In the genomic region with DNA sequence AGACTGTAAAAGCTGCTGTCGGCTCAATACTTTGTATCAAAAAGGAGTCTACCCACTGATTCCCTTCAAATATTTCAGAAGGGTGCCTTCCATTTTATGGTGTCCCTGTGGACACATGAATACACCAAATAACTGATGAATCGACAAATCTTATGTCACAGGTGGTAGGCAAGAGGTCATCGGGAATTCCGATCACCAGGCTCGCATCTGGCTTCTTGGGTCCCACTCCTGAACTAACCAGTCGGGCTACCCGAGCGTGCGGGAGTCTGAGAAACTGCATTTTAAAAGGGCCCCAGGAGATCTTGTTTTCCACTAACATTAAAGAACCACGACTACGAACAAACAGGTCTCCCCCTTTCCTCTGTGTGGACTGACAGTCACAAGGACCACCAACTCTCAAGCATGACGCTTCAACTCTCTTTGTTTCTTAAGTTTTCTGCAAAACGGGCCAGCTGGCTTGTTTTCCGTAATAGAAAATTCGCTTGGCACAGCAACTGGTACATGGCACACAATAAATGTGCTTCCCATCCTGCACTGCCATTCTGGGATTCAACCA, we compare ENCODE assay signal across 7 cellular contexts. TPM values are rescaled to one million over a fixed set of nuclear protein-coding genes. Genes with fewer than 3 reads are reported as not detected.
A peak's percentile ranks its signal among the peaks of the same experiment; 100 is the strongest.
DNase-seq lines count a peak whose midpoint lies in the region; TF ChIP-seq lines count a peak whose summit lies in the region.

No MANE protein-coding gene starts in this region.

- no peaks in the 10 kb centered on the region for H3K9me3 ChIP-seq in WERI-Rb-1 (ENCODE audit: severe bottlenecking)
- no peaks in the 10 kb centered on the region for H3K9me3 ChIP-seq in smooth muscle cell (replicated peaks; ENCODE audit: low read depth)

- no peaks in the 10 kb centered on the region for H3K36me3 Mint-ChIP-seq in glutamatergic neuron (ENCODE audit: unreplicated experiment)

- peak overlapping the region; percentile 90 for H3K9ac ChIP-seq in smooth muscle cell (ENCODE audit: low read depth)

- peaks cover 5% of the 10 kb centered on the region for H3K36me3 ChIP-seq in WERI-Rb-1
- no peaks in the 10 kb centered on the region for H3K36me3 ChIP-seq in smooth muscle cell (ENCODE audit: low read depth)

- peak overlapping the region; percentile 99 for H3K27ac Mint-ChIP-seq in glutamatergic neuron (ENCODE audit: unreplicated experiment)

- TF ChIP-seq CTCF in HFF-Myc (IDR thresholded peaks at IDR 0.05; ENCODE audit: low read depth, low read length, missing control alignments) (no peak), WERI-Rb-1 (IDR thresholded peaks at IDR 0.05; ENCODE audit: low read depth, low read length) (no peak), glutamatergic neuron (IDR thresholded peaks at IDR 0.05; ENCODE audit: partially characterized antibody, unreplicated experiment) (no peak), smooth muscle cell (IDR thresholded peaks at IDR 0.05; ENCODE audit: borderline replicate concordance, insufficient read depth, poor library complexity, severe bottlenecking) (no peak)

- peaks cover 88% of the 10 kb centered on the region for H3K79me2 ChIP-seq in smooth muscle cell (ENCODE audit: low read depth)

- H4K20me1 ChIP-seq in smooth muscle cell (ENCODE audit: low read depth), result peaks cover 19% of the 10 kb centered on the region

- 25% methylated on average over 15 of the region's 15 CpGs for WGBS in smooth muscle cell (ENCODE audit: low lambda C conversion rate)

- peak overlapping the region; percentile 100 for H3K4me3 Mint-ChIP-seq in glutamatergic neuron (ENCODE audit: unreplicated experiment)

- H3K27me3 ChIP-seq in WERI-Rb-1 (ENCODE audit: insufficient read depth, low read depth, severe bottlenecking), result no peaks in the 10 kb centered on the region
- H3K27me3 ChIP-seq in smooth muscle cell (ENCODE audit: low read depth), result no peaks in the 10 kb centered on the region

- peak overlapping the region; percentile 94 for H3K27ac ChIP-seq in WERI-Rb-1
- H3K27ac ChIP-seq in smooth muscle cell (ENCODE audit: low read depth), result peak overlapping the region; percentile 84

- peaks cover 13% of the 10 kb centered on the region for H3K27me3 Mint-ChIP-seq in glutamatergic neuron (ENCODE audit: unreplicated experiment)

- peaks cover 27% of the 10 kb centered on the region for H3K4me1 ChIP-seq in smooth muscle cell (ENCODE audit: low read depth)

- peak overlapping the region; percentile 87 for H3K4me2 ChIP-seq in smooth muscle cell

- H3K9me3 Mint-ChIP-seq in glutamatergic neuron (ENCODE audit: unreplicated experiment), result peaks cover 15% of the 10 kb centered on the region

- peak overlapping the region; percentile 80 for H2AFZ ChIP-seq in smooth muscle cell (ENCODE audit: low read depth)

- peaks cover 10% of the 10 kb centered on the region for H3F3A ChIP-seq in smooth muscle cell (ENCODE audit: low read depth)

- H3K4me1 Mint-ChIP-seq in glutamatergic neuron (ENCODE audit: low read depth, unreplicated experiment), result peaks cover 19% of the 10 kb centered on the region

- no peak for DNase-seq in HFF-Myc (ENCODE audit: extremely low read depth, low read depth)
- DNase-seq in WERI-Rb-1, result no peak
- no peak for DNase-seq in glutamatergic neuron
- no peak for DNase-seq in smooth muscle cell (lab: John Stamatoyannopoulos, UW; ENCODE audit: unreplicated experiment)
- DNase-seq in NCI-H187 treated with DMSO at 0.1 percent for 48 hours (lab: John Stamatoyannopoulos, UW), result no peak
- no peak for DNase-seq in LoVo (ENCODE audit: low spot score)
- no peak for DNase-seq in NCI-H1105 treated with DMSO at 0.1 percent for 48 hours (lab: John Stamatoyannopoulos, UW)

- H3K4me3 ChIP-seq in HFF-Myc (replicated peaks; ENCODE audit: low read depth, low read length), result peak overlapping the region; percentile 94
- H3K4me3 ChIP-seq in WERI-Rb-1 (ENCODE audit: low read depth, low read length), result peak overlapping the region; percentile 98
- peak overlapping the region; percentile 75 for H3K4me3 ChIP-seq in smooth muscle cell

RNA-seq across cellular contexts. Expression of gene PSME3IP1, which starts 0.9 kb away (rescaled TPM):
- total RNA-seq in glutamatergic neuron (ENCODE audit: unreplicated experiment) (124 TPM), smooth muscle cell (68.7 and 104 TPM in 2 replicates)
- polyA plus RNA-seq in smooth muscle cell, result 58.1 and 82.1 TPM in 2 replicates

RNA-seq across cellular contexts. Expression of gene RSPRY1, which starts 1.2 kb away (rescaled TPM):
- total RNA-seq in glutamatergic neuron (ENCODE audit: unreplicated experiment) (70.0 TPM), smooth muscle cell (57.1 and 58.0 TPM in 2 replicates)
- polyA plus RNA-seq in smooth muscle cell, result 42.0 and 43.5 TPM in 2 replicates
